Comparison of ENCODE assay signal across 1 cellular context in the genomic region with DNA sequence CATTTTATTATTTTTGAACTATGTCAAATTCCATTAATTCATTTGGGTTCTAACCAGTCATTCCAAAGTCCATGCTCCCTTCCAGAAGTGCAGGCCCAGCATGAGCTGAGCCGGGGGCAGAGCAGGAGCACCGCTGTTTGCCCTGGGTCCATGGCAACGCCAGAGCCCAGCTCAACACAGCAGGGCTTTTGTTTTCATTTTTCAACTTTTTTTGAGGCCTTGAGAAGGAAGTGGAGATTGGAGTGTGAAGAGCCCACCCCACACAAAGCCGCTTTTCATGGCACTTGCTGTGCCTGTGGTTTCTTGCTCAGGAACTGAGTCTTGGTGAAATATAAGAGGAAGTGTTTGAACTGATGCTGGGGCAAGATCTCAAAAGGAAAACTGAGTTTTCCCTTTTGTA.
TF ChIP-seq lines count a peak whose summit lies in the region.

No MANE protein-coding gene starts in this region.

TF ChIP-seq in HepG2, 621 proteins besides CTCF, POLR2A, EP300 and RAD21 (continued from another document and continues in another):
- TF ChIP-seq, protein P1, sequence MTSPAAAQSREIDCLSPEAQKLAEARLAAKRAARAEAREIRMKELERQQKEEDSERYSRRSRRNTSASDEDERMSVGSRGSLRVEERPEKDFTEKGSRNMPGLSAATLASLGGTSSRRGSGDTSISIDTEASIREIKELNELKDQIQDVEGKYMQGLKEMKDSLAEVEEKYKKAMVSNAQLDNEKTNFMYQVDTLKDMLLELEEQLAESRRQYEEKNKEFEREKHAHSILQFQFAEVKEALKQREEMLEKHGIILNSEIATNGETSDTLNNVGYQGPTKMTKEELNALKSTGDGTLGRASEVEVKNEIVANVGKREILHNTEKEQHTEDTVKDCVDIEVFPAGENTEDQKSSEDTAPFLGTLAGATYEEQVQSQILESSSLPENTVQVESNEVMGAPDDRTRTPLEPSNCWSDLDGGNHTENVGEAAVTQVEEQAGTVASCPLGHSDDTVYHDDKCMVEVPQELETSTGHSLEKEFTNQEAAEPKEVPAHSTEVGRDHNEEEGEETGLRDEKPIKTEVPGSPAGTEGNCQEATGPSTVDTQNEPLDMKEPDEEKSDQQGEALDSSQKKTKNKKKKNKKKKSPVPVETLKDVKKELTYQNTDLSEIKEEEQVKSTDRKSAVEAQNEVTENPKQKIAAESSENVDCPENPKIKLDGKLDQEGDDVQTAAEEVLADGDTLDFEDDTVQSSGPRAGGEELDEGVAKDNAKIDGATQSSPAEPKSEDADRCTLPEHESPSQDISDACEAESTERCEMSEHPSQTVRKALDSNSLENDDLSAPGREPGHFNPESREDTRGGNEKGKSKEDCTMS (CRISPR knock-in tag; conservative IDR thresholded peaks at IDR 0.05), result no peak
- TF ChIP-seq, protein P2, sequence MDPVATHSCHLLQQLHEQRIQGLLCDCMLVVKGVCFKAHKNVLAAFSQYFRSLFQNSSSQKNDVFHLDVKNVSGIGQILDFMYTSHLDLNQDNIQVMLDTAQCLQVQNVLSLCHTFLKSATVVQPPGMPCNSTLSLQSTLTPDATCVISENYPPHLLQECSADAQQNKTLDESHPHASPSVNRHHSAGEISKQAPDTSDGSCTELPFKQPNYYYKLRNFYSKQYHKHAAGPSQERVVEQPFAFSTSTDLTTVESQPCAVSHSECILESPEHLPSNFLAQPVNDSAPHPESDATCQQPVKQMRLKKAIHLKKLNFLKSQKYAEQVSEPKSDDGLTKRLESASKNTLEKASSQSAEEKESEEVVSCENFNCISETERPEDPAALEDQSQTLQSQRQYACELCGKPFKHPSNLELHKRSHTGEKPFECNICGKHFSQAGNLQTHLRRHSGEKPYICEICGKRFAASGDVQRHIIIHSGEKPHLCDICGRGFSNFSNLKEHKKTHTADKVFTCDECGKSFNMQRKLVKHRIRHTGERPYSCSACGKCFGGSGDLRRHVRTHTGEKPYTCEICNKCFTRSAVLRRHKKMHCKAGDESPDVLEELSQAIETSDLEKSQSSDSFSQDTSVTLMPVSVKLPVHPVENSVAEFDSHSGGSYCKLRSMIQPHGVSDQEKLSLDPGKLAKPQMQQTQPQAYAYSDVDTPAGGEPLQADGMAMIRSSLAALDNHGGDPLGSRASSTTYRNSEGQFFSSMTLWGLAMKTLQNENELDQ (CRISPR knock-in tag; IDR thresholded peaks at IDR 0.05; ENCODE audit: borderline replicate concordance), result no peak
- TF ChIP-seq MXD4 (CRISPR knock-in tag; IDR thresholded peaks at IDR 0.05), result 0 out of 2 replicates have a peak, but pooled peaks have one; percentile 31
- no peak for TF ChIP-seq MEIS1 (CRISPR knock-in tag; IDR thresholded peaks at IDR 0.05; ENCODE audit: borderline replicate concordance)
- no peak for TF ChIP-seq ZNF772 (CRISPR knock-in tag; IDR thresholded peaks at IDR 0.05)
- no peak for TF ChIP-seq MZF1 (CRISPR knock-in tag; IDR thresholded peaks at IDR 0.05; ENCODE audit: borderline replicate concordance)
- TF ChIP-seq, protein P3, sequence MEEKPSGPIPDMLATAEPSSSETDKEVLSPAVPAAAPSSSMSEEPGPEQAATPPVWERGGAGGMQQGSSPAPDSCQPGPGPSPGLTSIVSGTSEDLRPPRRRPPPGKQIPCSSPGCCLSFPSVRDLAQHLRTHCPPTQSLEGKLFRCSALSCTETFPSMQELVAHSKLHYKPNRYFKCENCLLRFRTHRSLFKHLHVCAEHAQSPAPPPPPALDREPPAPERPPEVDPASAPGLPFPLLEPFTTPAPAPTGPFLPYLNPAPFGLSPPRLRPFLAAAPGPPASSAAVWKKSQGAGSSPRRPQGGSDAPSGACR (CRISPR knock-in tag; IDR thresholded peaks at IDR 0.05), result no peak
- TF ChIP-seq AGO2 (optimal IDR thresholded peaks at IDR 0.05; ENCODE audit: low read depth, low read length), result no peak
- TF ChIP-seq ZNF761 (CRISPR knock-in tag; conservative IDR thresholded peaks at IDR 0.05), result no peak
- TF ChIP-seq, protein P4, sequence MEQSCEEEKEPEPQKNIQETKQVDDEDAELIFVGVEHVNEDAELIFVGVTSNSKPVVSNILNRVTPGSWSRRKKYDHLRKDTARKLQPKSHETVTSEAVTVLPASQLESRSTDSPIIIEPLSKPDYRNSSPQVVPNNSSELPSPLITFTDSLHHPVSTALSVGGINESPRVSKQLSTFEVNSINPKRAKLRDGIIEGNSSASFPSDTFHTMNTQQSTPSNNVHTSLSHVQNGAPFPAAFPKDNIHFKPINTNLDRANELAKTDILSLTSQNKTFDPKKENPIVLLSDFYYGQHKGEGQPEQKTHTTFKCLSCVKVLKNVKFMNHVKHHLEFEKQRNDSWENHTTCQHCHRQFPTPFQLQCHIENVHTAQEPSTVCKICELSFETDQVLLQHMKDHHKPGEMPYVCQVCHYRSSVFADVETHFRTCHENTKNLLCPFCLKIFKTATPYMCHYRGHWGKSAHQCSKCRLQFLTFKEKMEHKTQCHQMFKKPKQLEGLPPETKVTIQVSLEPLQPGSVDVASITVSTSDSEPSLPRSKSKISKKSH (CRISPR knock-in tag; IDR thresholded peaks at IDR 0.05; ENCODE audit: borderline replicate concordance), result no peak
- TF ChIP-seq ARNTL (CRISPR knock-in tag; IDR thresholded peaks at IDR 0.05), result no peak
- TF ChIP-seq TBP (CRISPR knock-in tag; IDR thresholded peaks at IDR 0.05), result no peak
- no peak for TF ChIP-seq KLF12 (CRISPR knock-in tag; IDR thresholded peaks at IDR 0.05; ENCODE audit: borderline replicate concordance)
- no peak for TF ChIP-seq CAMTA2 (CRISPR knock-in tag; IDR thresholded peaks at IDR 0.05; ENCODE audit: borderline replicate concordance)
- TF ChIP-seq, protein P5, sequence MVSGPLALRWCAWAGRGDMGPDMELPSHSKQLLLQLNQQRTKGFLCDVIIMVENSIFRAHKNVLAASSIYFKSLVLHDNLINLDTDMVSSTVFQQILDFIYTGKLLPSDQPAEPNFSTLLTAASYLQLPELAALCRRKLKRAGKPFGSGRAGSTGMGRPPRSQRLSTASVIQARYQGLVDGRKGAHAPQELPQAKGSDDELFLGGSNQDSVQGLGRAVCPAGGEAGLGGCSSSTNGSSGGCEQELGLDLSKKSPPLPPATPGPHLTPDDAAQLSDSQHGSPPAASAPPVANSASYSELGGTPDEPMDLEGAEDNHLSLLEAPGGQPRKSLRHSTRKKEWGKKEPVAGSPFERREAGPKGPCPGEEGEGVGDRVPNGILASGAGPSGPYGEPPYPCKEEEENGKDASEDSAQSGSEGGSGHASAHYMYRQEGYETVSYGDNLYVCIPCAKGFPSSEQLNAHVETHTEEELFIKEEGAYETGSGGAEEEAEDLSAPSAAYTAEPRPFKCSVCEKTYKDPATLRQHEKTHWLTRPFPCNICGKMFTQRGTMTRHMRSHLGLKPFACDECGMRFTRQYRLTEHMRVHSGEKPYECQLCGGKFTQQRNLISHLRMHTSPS (CRISPR knock-in tag; IDR thresholded peaks at IDR 0.05; ENCODE audit: low read depth), result no peak
- TF ChIP-seq, protein P6, sequence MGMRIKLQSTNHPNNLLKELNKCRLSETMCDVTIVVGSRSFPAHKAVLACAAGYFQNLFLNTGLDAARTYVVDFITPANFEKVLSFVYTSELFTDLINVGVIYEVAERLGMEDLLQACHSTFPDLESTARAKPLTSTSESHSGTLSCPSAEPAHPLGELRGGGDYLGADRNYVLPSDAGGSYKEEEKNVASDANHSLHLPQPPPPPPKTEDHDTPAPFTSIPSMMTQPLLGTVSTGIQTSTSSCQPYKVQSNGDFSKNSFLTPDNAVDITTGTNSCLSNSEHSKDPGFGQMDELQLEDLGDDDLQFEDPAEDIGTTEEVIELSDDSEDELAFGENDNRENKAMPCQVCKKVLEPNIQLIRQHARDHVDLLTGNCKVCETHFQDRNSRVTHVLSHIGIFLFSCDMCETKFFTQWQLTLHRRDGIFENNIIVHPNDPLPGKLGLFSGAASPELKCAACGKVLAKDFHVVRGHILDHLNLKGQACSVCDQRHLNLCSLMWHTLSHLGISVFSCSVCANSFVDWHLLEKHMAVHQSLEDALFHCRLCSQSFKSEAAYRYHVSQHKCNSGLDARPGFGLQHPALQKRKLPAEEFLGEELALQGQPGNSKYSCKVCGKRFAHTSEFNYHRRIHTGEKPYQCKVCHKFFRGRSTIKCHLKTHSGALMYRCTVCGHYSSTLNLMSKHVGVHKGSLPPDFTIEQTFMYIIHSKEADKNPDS (CRISPR knock-in tag; IDR thresholded peaks at IDR 0.05), result no peak
- TF ChIP-seq, protein P7, sequence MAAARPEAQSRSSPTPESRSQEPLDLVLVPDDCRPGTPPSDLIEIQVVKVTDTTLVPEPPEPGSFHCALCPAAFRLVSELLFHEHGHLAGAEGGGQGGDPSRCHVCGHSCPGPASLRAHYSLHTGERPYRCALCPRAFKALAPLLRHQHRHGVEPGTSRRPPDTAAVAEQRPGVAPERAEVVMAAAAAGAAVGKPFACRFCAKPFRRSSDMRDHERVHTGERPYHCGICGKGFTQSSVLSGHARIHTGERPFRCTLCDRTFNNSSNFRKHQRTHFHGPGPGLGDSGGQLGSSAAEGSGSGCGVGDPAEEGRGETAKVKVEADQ (CRISPR knock-in tag; IDR thresholded peaks at IDR 0.05; ENCODE audit: borderline replicate concordance), result no peak
- TF ChIP-seq, protein P8, sequence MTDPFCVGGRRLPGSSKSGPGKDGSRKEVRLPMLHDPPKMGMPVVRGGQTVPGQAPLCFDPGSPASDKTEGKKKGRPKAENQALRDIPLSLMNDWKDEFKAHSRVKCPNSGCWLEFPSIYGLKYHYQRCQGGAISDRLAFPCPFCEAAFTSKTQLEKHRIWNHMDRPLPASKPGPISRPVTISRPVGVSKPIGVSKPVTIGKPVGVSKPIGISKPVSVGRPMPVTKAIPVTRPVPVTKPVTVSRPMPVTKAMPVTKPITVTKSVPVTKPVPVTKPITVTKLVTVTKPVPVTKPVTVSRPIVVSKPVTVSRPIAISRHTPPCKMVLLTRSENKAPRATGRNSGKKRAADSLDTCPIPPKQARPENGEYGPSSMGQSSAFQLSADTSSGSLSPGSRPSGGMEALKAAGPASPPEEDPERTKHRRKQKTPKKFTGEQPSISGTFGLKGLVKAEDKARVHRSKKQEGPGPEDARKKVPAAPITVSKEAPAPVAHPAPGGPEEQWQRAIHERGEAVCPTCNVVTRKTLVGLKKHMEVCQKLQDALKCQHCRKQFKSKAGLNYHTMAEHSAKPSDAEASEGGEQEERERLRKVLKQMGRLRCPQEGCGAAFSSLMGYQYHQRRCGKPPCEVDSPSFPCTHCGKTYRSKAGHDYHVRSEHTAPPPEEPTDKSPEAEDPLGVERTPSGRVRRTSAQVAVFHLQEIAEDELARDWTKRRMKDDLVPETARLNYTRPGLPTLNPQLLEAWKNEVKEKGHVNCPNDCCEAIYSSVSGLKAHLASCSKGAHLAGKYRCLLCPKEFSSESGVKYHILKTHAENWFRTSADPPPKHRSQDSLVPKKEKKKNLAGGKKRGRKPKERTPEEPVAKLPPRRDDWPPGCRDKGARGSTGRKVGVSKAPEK (CRISPR knock-in tag; IDR thresholded peaks at IDR 0.05; ENCODE audit: borderline replicate concordance), result no peak
- no peak for TF ChIP-seq DMAP1 (CRISPR knock-in tag; IDR thresholded peaks at IDR 0.05)
- TF ChIP-seq TCF12 (IDR thresholded peaks at IDR 0.05), result no peak
- no peak for TF ChIP-seq TCF12 (CRISPR knock-in tag; IDR thresholded peaks at IDR 0.05)
- TF ChIP-seq ZNF274 (CRISPR knock-in tag; IDR thresholded peaks at IDR 0.05), result no peak
- no peak for TF ChIP-seq PCBP1 (IDR thresholded peaks at IDR 0.05; ENCODE audit: borderline replicate concordance, low read depth, low read length)
- TF ChIP-seq ZSCAN29 (CRISPR knock-in tag; conservative IDR thresholded peaks at IDR 0.05), result no peak; the same call in 1 of the 2 replicates
- TF ChIP-seq, protein P9, sequence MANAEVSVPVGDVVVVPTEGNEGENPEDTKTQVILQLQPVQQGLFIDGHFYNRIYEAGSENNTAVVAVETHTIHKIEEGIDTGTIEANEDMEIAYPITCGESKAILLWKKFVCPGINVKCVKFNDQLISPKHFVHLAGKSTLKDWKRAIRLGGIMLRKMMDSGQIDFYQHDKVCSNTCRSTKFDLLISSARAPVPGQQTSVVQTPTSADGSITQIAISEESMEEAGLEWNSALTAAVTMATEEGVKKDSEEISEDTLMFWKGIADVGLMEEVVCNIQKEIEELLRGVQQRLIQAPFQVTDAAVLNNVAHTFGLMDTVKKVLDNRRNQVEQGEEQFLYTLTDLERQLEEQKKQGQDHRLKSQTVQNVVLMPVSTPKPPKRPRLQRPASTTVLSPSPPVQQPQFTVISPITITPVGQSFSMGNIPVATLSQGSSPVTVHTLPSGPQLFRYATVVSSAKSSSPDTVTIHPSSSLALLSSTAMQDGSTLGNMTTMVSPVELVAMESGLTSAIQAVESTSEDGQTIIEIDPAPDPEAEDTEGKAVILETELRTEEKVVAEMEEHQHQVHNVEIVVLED (CRISPR knock-in tag; IDR thresholded peaks at IDR 0.05; ENCODE audit: borderline replicate concordance), result no peak
- TF ChIP-seq REXO4 (CRISPR knock-in tag; IDR thresholded peaks at IDR 0.05; ENCODE audit: borderline replicate concordance), result no peak
- no peak for TF ChIP-seq AHR (CRISPR knock-in tag; IDR thresholded peaks at IDR 0.05)
- peak; percentile 83 for TF ChIP-seq SALL1 (CRISPR knock-in tag; IDR thresholded peaks at IDR 0.05)
- TF ChIP-seq RAD51 (IDR thresholded peaks at IDR 0.05; ENCODE audit: borderline replicate concordance), result no peak
- no peak for TF ChIP-seq AGO1 (IDR thresholded peaks at IDR 0.05; ENCODE audit: low read depth, low read length, poor library complexity, severe bottlenecking)
- no peak for TF ChIP-seq ATF7-NPFF (CRISPR knock-in tag; IDR thresholded peaks at IDR 0.05; ENCODE audit: low read depth)
- peak; percentile 86 for TF ChIP-seq FOXJ3 (CRISPR knock-in tag; IDR thresholded peaks at IDR 0.05; ENCODE audit: borderline replicate concordance)
- TF ChIP-seq DR1 (CRISPR knock-in tag; IDR thresholded peaks at IDR 0.05), result no peak
- TF ChIP-seq, protein P10, sequence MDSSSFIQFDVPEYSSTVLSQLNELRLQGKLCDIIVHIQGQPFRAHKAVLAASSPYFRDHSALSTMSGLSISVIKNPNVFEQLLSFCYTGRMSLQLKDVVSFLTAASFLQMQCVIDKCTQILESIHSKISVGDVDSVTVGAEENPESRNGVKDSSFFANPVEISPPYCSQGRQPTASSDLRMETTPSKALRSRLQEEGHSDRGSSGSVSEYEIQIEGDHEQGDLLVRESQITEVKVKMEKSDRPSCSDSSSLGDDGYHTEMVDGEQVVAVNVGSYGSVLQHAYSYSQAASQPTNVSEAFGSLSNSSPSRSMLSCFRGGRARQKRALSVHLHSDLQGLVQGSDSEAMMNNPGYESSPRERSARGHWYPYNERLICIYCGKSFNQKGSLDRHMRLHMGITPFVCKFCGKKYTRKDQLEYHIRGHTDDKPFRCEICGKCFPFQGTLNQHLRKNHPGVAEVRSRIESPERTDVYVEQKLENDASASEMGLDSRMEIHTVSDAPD (CRISPR knock-in tag; IDR thresholded peaks at IDR 0.05), result no peak
- TF ChIP-seq PHB2 (IDR thresholded peaks at IDR 0.05; ENCODE audit: partially characterized antibody), result no peak
- TF ChIP-seq ZNF615 (CRISPR knock-in tag; IDR thresholded peaks at IDR 0.05; ENCODE audit: borderline replicate concordance), result no peak
- TF ChIP-seq NFKBIZ (CRISPR knock-in tag; IDR thresholded peaks at IDR 0.05), result 0 out of 2 replicates have a peak, but pooled peaks have one; percentile 52
- no peak for TF ChIP-seq ARHGAP35 (CRISPR knock-in tag; IDR thresholded peaks at IDR 0.05; ENCODE audit: borderline replicate concordance)
- no peak for TF ChIP-seq ISX (CRISPR knock-in tag; conservative IDR thresholded peaks at IDR 0.05)
- no peak for TF ChIP-seq ZNF468 (CRISPR knock-in tag; IDR thresholded peaks at IDR 0.05)
- TF ChIP-seq ZNF292 (CRISPR knock-in tag; IDR thresholded peaks at IDR 0.05; ENCODE audit: borderline replicate concordance, low read depth), result 0 out of 2 replicates have a peak, but pooled peaks have one; percentile 4
- TF ChIP-seq ETV6 (CRISPR knock-in tag; conservative IDR thresholded peaks at IDR 0.05), result no peak
